In the genomic region with DNA sequence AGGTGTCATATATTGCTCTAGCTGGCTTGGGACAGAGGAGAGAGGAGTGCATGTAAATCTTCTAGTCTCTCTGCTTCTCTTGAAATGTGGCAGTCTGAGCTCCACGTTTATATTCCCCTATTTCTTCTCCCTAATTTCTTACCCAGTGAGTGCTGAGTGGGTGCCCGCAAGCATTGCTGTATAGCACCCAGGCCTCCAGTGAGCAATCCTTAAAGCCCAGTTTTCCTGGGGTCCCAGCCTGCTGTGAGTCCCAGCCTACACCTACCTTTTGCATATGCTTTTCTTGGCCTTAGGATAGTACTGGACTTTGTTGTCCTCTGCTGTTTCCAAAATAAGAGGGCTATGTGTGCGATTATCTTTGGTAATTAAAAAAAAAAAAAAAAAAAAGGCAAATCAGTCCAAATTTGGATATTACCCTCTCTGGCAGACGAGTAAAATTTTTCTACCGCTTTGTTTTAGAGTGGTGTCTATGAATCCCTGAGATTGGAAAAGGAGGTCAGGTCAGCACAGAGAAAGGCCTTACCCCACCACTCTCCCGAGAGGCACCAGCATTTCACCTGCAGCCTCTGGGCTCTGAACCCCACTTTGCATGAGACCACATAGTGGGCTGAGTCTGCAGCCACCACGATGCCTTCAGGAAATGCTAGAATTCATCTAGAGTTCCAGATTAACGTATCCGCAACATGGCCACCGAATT, we compare ENCODE assay signal across 10 cellular contexts. TPM values are rescaled to one million over a fixed set of nuclear protein-coding genes. Genes with fewer than 3 reads are reported as not detected.
A peak's percentile ranks its signal among the peaks of the same experiment; 100 is the strongest.
DNase-seq lines count a peak whose midpoint lies in the region; ATAC-seq, FAIRE-seq and TF ChIP-seq lines count a peak whose summit lies in the region.
"Had no signal": no experiment of that assay in that cellular context is flagged by ENCODE, and none has a peak within 500 bp of the region (broad histone marks: within the 10 kb centered on the region; RNA-seq: fewer than 3 reads in every experiment).

No MANE protein-coding gene starts in this region.

- H3K4me1 ChIP-seq in kidney (ENCODE audit: control insufficient read depth in 1 of 2, insufficient read depth in 1 of 2, low read depth in 1 of 2, low read length in 2 of 2), result no peaks in the 10 kb centered on the region
- H3K4me1 ChIP-seq in upper lobe of right lung, result no peaks in the 10 kb centered on the region
- H3K4me1 ChIP-seq: BLaER1 had no signal

- no peaks in the 10 kb centered on the region for H3K27me3 ChIP-seq in upper lobe of right lung
- H3K27me3 ChIP-seq: BLaER1 had no signal

- TF ChIP-seq CTCF in kidney (IDR thresholded peaks at IDR 0.05; ENCODE audit: borderline replicate concordance, extremely low read depth, insufficient read depth) (no peak), upper lobe of right lung (IDR thresholded peaks at IDR 0.05) (no peak)

- H3K4me3 ChIP-seq in kidney (ENCODE audit: low read length in 2 of 2), result peak overlapping the region; percentile 51 to 68
- peak overlapping the region; percentile 61 for H3K4me3 ChIP-seq in upper lobe of right lung
- H3K4me3 ChIP-seq: BLaER1 had no signal

- peak; percentile 40 for DNase-seq in NCI-H82 (lab: John Stamatoyannopoulos, UW)
- DNase-seq in NCI-H82 treated with DMSO at 0.1 percent for 48 hours (lab: John Stamatoyannopoulos, UW; ENCODE audit: unreplicated experiment), result no peak
- DNase-seq in kidney, result no peak
- no peak for DNase-seq in upper lobe of right lung
- no peak for DNase-seq in NCI-H1048 (lab: John Stamatoyannopoulos, UW)
- DNase-seq in NCI-H1694 treated with DMSO at 0.1 percent for 48 hours (lab: John Stamatoyannopoulos, UW), result no peak
- no peak for DNase-seq in midbrain (lab: John Stamatoyannopoulos, UW)

- H3K27ac ChIP-seq in adipose tissue (ENCODE audit: low read depth, low read length) (peak overlapping the region; percentile 51), kidney (ENCODE audit: low read depth in 2 of 2, low read length in 2 of 2) (peak overlapping the region; percentile 67 to 82), upper lobe of right lung (peak overlapping the region; percentile 82)
- H3K27ac ChIP-seq: BLaER1 had no signal

- intact Hi-C loops in kidney (cut with DNase I), result no loop called here
- intact Hi-C loops in upper lobe of right lung (cut with DNase I), result no loop called here

- H3K9me3 ChIP-seq in kidney (ENCODE audit: control insufficient read depth in 1 of 2, low read length in 2 of 2) (no peaks in the 10 kb centered on the region), upper lobe of right lung (no peaks in the 10 kb centered on the region)
- H3K9me3 ChIP-seq: BLaER1 had no signal

- 30 to 45% (median 34%) methylated on average over 10 of the region's 10 CpGs for WGBS in adipose tissue, 3 donors

- no peak for FAIRE-seq in kidney (lab: Jason Lieb, UNC)

- H3K9ac ChIP-seq in kidney (ENCODE audit: low read length in 2 of 2), result peak overlapping the region; percentile 33 to 85
- H3K9ac ChIP-seq: BLaER1 had no signal

- H3K36me3 ChIP-seq in kidney (ENCODE audit: control insufficient read depth in 1 of 2, insufficient read depth in 2 of 2, low read length in 2 of 2) (no peaks in the 10 kb centered on the region), upper lobe of right lung (no peaks in the 10 kb centered on the region)
- H3K36me3 ChIP-seq: BLaER1 had no signal

- ATAC-seq in upper lobe of right lung, result peak; percentile 11

RNA-seq across cellular contexts. Expression of gene MGST1, which starts 1.1 kb away (rescaled TPM):
- polyA plus RNA-seq in adipose tissue (1,000 to 10,000 TPM in 2 of 3 donors, 100 to 1,000 TPM in 1; 235 to 2,281 (median 1,392) TPM), kidney (ENCODE audit: insufficient read depth, low read depth, low replicate concordance) (350 TPM)
- total RNA-seq in kidney (98.6 TPM), upper lobe of right lung (357 TPM)
- total RNA-seq: activated CD8-positive, alpha-beta memory T cell treated with anti-CD3 and anti-CD28 coated beads for 36 hours had no signal
